8 cellular contexts compared by ENCODE assay signal in the genomic region with DNA sequence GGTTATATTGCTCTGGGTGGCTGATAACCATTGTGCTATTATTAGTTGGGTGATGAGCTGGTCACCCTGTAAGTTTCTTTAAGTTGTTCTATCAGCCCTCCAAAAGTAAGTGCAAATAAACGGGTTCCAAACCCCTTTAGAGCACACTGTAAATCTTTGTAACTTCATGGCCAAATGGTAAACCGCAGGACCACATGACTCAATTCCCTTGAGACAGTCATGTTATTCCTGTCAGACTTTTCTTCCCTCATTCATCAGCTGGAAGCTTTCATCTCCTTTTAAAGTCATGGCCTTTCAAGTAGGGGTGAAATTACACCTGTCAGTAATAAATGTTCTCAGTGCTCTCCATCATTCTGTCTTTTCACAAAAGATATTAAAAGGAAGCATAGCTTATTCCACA.
DNase-seq lines count a peak whose midpoint lies in the region; ATAC-seq and TF ChIP-seq lines count a peak whose summit lies in the region.

No MANE protein-coding gene starts in this region.

- POLR2A ChIA-PET in GM10248 (lab: Yijun Ruan, JAX), result no interaction called here

- CTCF ChIA-PET in GM10248 (lab: Yijun Ruan, JAX), result interaction anchor here (0.8 to 1.9 kb wide), 2 partner anchors 12 to 18 kb away, joined by 3 to 7 read pairs; no protein-coding TSS in a partner anchor

- peak; percentile 93 for ATAC-seq in GM21723 (IDR thresholded peaks at IDR 0.05; ENCODE audit: unreplicated experiment)

- DNase-seq in GM10248 (ENCODE audit: extremely low spot score) (peak; percentile 6), HT1080 (ENCODE audit: low read depth) (peak; percentile 63), foreskin melanocyte (peak; percentile 32), SW 1271 (lab: John Stamatoyannopoulos, UW) (no peak), hippocampal formation (lab: John Stamatoyannopoulos, UW) (no peak)
- DNase-seq in activated CD4-positive, CD25-positive, alpha-beta regulatory T cell (lab: John Stamatoyannopoulos, UW), result no peak
- no peak for DNase-seq in activated CD4-positive, alpha-beta T cell treated with anti-CD3 and anti-CD28 coated beads, Interleukin-2, amount 50 U/mL, for 48 hours

- TF ChIP-seq CTCF in GM10248 (IDR thresholded peaks at IDR 0.05; ENCODE audit: control extremely low read depth, extremely low read depth, low read depth, missing control alignments), result no peak

Comparison
In these comparisons a context has a peak if more than half of its experiments do, and no peak if none do; other contexts are left out.
1. DNase-seq: peak in GM10248 (single experiment), HT1080 (single experiment) and foreskin melanocyte (single experiment); none in activated CD4-positive, CD25-positive, alpha-beta regulatory T cell (0 of 4), SW 1271 (0 of 2), hippocampal formation (0 of 2) and activated CD4-positive, alpha-beta T cell treated with anti-CD3 and anti-CD28 coated beads, Interleukin-2, amount 50 U/mL, for 48 hours (0 of 2).